2 cellular contexts compared by ENCODE assay signal in the genomic region with DNA sequence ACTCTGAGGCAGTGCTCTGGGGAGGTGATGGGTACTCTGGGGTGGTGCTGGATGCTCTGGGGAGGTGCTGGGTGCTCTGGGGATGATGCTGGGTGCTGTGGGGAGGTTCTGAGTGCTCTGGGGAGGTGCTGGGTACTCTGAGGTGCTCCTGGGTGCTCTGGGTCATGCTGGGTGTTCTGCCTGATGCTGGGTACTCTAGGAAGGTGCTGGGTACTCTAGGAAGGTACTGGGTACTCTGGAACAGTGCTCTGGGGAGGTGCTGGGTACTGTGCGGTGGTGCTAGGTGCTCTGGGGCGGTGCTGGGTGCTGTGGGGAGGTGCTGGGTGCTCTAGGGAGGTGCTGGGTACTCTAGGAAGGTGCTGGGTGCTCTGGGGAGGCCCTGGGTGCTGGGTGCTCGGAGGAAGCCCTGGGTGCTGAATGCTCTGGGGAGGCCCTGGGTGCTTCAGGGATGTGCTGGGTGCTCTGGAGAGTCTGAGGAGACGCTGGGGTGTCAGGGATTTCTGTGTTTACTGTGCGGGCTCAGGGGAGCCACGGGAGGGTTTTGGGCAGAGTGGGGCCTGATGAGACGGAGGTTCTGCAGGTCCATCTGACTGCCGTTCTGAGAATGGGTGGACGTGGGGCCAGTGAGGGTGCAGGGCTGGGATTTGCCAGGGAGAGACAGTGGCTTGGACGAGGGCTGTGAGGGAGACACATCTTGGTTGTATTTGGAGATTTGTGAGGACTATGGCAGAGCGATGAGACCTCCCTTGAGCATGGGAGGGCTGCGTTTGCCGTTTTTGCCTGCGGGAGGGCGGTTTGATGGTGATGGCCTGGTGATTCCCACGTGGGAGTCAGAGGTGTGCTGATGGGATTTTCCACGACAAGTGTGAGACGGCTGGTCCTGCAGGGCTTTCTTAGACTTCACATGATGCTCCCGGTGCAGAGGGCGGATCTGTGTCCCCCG.
A peak's percentile ranks its signal among the peaks of the same experiment; 100 is the strongest.
TF ChIP-seq lines count a peak whose summit lies in the region.

No MANE protein-coding gene starts in this region.

TF ChIP-seq in A549, 52 proteins besides CTCF, POLR2A, EP300 and RAD21:
- TF ChIP-seq, protein P1, sequence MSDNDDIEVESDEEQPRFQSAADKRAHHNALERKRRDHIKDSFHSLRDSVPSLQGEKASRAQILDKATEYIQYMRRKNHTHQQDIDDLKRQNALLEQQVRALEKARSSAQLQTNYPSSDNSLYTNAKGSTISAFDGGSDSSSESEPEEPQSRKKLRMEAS (IDR thresholded peaks at IDR 0.05): peak; percentile 20; the same call in 1 of the 2 replicates
- TF ChIP-seq, protein P2, sequence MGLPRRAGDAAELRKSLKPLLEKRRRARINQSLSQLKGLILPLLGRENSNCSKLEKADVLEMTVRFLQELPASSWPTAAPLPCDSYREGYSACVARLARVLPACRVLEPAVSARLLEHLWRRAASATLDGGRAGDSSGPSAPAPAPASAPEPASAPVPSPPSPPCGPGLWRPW (IDR thresholded peaks at IDR 0.05): no peak
- TF ChIP-seq RCOR1 (IDR thresholded peaks at IDR 0.05; ENCODE audit: low read depth, low read length) (no peak), MYC (IDR thresholded peaks at IDR 0.05; ENCODE audit: borderline replicate concordance, low read length) (no peak)

TF ChIP-seq in GM23338, 12 proteins besides CTCF, POLR2A, EP300 and RAD21:
- TF ChIP-seq JUNB (IDR thresholded peaks at IDR 0.05; ENCODE audit: unreplicated experiment) (no peak), CREB1 (CRISPR knock-in tag; IDR thresholded peaks at IDR 0.05; ENCODE audit: low read depth) (no peak)
TF ChIP-seq in GM23338: peak in this region for 0.
